11 cellular contexts compared by ENCODE assay signal in the genomic region with DNA sequence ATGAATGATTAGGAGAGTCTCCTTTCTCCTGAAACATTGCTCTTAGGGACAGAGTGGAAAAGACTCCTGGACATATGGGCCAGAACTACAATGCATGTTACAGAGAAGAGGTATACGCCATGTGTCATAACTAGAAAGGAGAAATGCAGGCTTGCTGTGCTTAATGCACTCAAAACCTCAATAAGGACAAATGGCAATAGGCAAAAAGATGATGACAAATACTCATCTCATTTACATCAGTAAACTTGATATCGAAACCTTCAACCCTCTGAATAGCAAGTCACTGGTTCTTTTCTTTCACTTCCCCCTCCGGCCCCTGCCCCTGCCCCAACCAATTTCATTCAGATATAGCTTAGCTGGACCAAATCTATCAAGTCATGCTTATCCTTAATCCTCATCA. TPM values are rescaled to one million over a fixed set of nuclear protein-coding genes. Genes with fewer than 3 reads are reported as not detected.
DNase-seq lines count a peak whose midpoint lies in the region; ATAC-seq and TF ChIP-seq lines count a peak whose summit lies in the region.
"Had no signal": no experiment of that assay in that cellular context is flagged by ENCODE, and none has a peak within 500 bp of the region (broad histone marks: within the 10 kb centered on the region; RNA-seq: fewer than 3 reads in every experiment).

No MANE protein-coding gene starts in this region.

- H3K4me2 ChIP-seq in mesenchymal stem cell (ENCODE audit: low read length, poor library complexity, severe bottlenecking): no peak overlapping the region

- H3K9ac ChIP-seq in mesenchymal stem cell (ENCODE audit: low read length): no peak overlapping the region
- H3K9ac ChIP-seq: GM23248 had no signal

- H3K27ac ChIP-seq in mesenchymal stem cell (ENCODE audit: low read length, poor library complexity, severe bottlenecking): no peak overlapping the region
- H3K27ac ChIP-seq: adrenal gland, GM23248 had no signal

- H3K36me3 ChIP-seq in mesenchymal stem cell (ENCODE audit: control insufficient read depth in 1 of 2, insufficient read depth in 2 of 2, low read depth in 1 of 2, low read length in 2 of 2): no peaks in the 10 kb centered on the region
- H3K36me3 ChIP-seq: adrenal gland had no signal

- no peak for TF ChIP-seq POLR2A in GM18505 (IDR thresholded peaks at IDR 0.05; ENCODE audit: borderline replicate concordance, extremely low read depth, insufficient read depth, insufficient read length)

- peak; percentile 20 for DNase-seq in NAMALWA (ENCODE audit: low spot score)
- DNase-seq in NCI-H1694 (lab: John Stamatoyannopoulos, UW): no peak
- DNase-seq in NCI-H774 (lab: John Stamatoyannopoulos, UW): no peak
- no peak for DNase-seq in NCI-H2107 treated with DMSO at 0.1 percent for 48 hours (lab: John Stamatoyannopoulos, UW; ENCODE audit: unreplicated experiment)
- DNase-seq in mesenchymal stem cell: no peak
- DNase-seq: activated CD4-positive, alpha-beta T cell treated with anti-CD3 and anti-CD28 coated beads for 48 hours; adrenal gland; GM23248 had no signal

- H3K4me3 ChIP-seq in mesenchymal stem cell (ENCODE audit: insufficient read depth in 1 of 2, low read depth in 1 of 2, low read length in 2 of 2): no peak overlapping the region
- H3K4me3 ChIP-seq: adrenal gland, GM23248 had no signal

- no peak overlapping the region for H3K23ac ChIP-seq in mesenchymal stem cell (ENCODE audit: low read length in 2 of 2)

- peaks cover 17 to 49% of the 10 kb centered on the region in 2 experiments for H3K27me3 ChIP-seq in mesenchymal stem cell (ENCODE audit: control insufficient read depth in 1 of 2, insufficient read depth in 1 of 2, low read length in 2 of 2)

- no peak overlapping the region for H4K91ac ChIP-seq in mesenchymal stem cell (ENCODE audit: low read length)

- 93% methylated on average over 3 of the region's 3 CpGs for WGBS in mesenchymal stem cell

- H2AK5ac ChIP-seq in mesenchymal stem cell (ENCODE audit: low read length, severe bottlenecking): no peak overlapping the region

- no peaks in the 10 kb centered on the region for H3K9me3 ChIP-seq in mesenchymal stem cell (ENCODE audit: control insufficient read depth, low read length)
- H3K9me3 ChIP-seq: adrenal gland had no signal

- H3K79me1 ChIP-seq in mesenchymal stem cell (replicated peaks; ENCODE audit: low read length, poor library complexity, severe bottlenecking): no peaks in the 10 kb centered on the region

- H3K4ac ChIP-seq in mesenchymal stem cell (ENCODE audit: low read depth in 1 of 2, low read length in 2 of 2): no peak overlapping the region

- H3K18ac ChIP-seq in mesenchymal stem cell (ENCODE audit: low read depth in 1 of 2, low read length in 2 of 2): no peak overlapping the region

- no peak overlapping the region for H2BK12ac ChIP-seq in mesenchymal stem cell (ENCODE audit: low read length in 2 of 2)

- no peak overlapping the region for H2AFZ ChIP-seq in mesenchymal stem cell (ENCODE audit: low read depth, low read length)
- H2AFZ ChIP-seq: GM23248 had no signal

- H3K14ac ChIP-seq in mesenchymal stem cell (ENCODE audit: low read length in 2 of 2): no peak overlapping the region

- H2BK15ac ChIP-seq in mesenchymal stem cell (ENCODE audit: low read depth, poor library complexity, severe bottlenecking): no peak overlapping the region

- no peak overlapping the region for H2BK120ac ChIP-seq in mesenchymal stem cell (ENCODE audit: low read depth, low read length)

- H3K4me1 ChIP-seq in mesenchymal stem cell (ENCODE audit: control insufficient read depth, insufficient read depth, low read depth, low read length): peaks cover 15% of the 10 kb centered on the region

- ATAC-seq in GM18505 (IDR thresholded peaks at IDR 0.05; ENCODE audit: unreplicated experiment): peak; percentile 88
- ATAC-seq in GM19468 (IDR thresholded peaks at IDR 0.05; ENCODE audit: extremely low read depth, unreplicated experiment): peak; percentile 85
- peak; percentile 80 for ATAC-seq in HG03025 (IDR thresholded peaks at IDR 0.05; ENCODE audit: low FRiP score, unreplicated experiment)

- no peak overlapping the region for H4K8ac ChIP-seq in mesenchymal stem cell (ENCODE audit: low read length)

- no peak overlapping the region for H2BK5ac ChIP-seq in mesenchymal stem cell (ENCODE audit: low read depth, low read length, poor library complexity, severe bottlenecking)

RNA-seq across cellular contexts. Expression of gene GPR88, which starts 1.9 kb away (rescaled TPM):
- 0.01 TPM for polyA plus RNA-seq in mesenchymal stem cell (2013, experiment 1 of 2)
- polyA plus RNA-seq in mesenchymal stem cell (2013, experiment 2 of 2): 0.01 TPM
- polyA plus RNA-seq: GM23248 had no signal
